Comparison of ENCODE assay signal across 1 cellular context in the genomic region with DNA sequence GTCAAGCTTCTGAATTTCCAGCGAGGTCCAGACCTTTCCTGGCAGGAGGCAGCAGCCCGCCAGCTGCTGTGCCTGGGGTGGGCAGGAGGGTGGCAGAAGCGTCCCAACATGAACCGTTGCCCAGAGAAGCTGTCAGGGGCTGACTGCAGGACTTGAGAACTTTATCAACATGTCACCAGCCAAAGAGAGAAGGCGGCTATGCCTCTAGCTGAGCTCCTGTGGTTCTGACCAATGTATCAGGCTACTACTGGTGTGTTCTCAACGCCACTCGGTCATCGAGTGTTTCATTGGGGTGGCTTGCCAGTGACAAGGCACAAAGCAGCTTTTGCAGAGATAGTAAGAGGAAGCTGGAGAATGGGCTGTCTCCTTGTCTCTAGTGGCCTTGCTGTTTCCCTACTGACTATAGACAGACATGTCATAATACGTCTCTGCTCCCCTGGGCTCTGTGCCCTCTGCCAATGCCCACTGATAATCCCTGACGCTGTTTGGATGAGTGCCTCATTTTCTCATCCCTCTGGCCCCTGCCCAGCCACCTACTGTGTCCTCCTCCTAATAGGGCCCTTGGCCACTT.
TF ChIP-seq lines count a peak whose summit lies in the region.

No MANE protein-coding gene starts in this region.

TF ChIP-seq in H1, 55 proteins besides CTCF, POLR2A, EP300 and RAD21:
- no peak for TF ChIP-seq SIRT6 (IDR thresholded peaks at IDR 0.05; ENCODE audit: low read length)
- no peak for TF ChIP-seq SIX5 (IDR thresholded peaks at IDR 0.05; ENCODE audit: low read depth, low read length)
- TF ChIP-seq RFX5 (IDR thresholded peaks at IDR 0.05; ENCODE audit: borderline replicate concordance, low read depth, low read length), result no peak
- TF ChIP-seq HDAC6 (IDR thresholded peaks at IDR 0.05; ENCODE audit: low read depth, low read length), result no peak
